Comparison of ENCODE assay signal across 8 cellular contexts in genomic region chr2:43210467-43211303, GRCh38. TPM values are rescaled to one million over a fixed set of nuclear protein-coding genes. Genes with fewer than 3 reads are reported as not detected.
DNase-seq lines count a peak whose midpoint lies in the region; ATAC-seq, FAIRE-seq and TF ChIP-seq lines count a peak whose summit lies in the region.

No MANE protein-coding gene starts in this region.

- no peak for TF ChIP-seq CTCF in natural killer cell (IDR thresholded peaks at IDR 0.05)

- no peak overlapping the region for H3K27ac ChIP-seq in caudate nucleus (ENCODE audit: low read depth, low read length)

- FAIRE-seq in GM12892 (lab: Jason Lieb, UNC), result no peak

- no peak for TF ChIP-seq POLR2A in GM12892 (IDR thresholded peaks at IDR 0.05; ENCODE audit: low read depth, low read length)

- H3K27ac Mint-ChIP-seq in natural killer cell, result peak overlapping the region; percentile 76

- intact Hi-C loops in natural killer cell (cut with micrococcal nuclease), result loop anchor here (1.0 kb wide), 1 partner anchor 8 kb away; no protein-coding TSS in a partner anchor

- H3K36me3 Mint-ChIP-seq in natural killer cell, result no peaks in the 10 kb centered on the region

- peak overlapping the region; percentile 43 for H3K4me3 Mint-ChIP-seq in natural killer cell

- no peaks in the 10 kb centered on the region for H3K9me3 Mint-ChIP-seq in natural killer cell

- ATAC-seq in natural killer cell (peak; percentile 65 to 90 (median 79)), GM19452 (IDR thresholded peaks at IDR 0.05; ENCODE audit: unreplicated experiment) (no peak), HG02852 (IDR thresholded peaks at IDR 0.05; ENCODE audit: unreplicated experiment) (no peak)

- peaks cover 28 to 44% of the 10 kb centered on the region in 2 donors for H3K4me1 Mint-ChIP-seq in natural killer cell

- no peaks in the 10 kb centered on the region for H3K27me3 Mint-ChIP-seq in natural killer cell (ENCODE audit: low read depth in 2 of 2)

- peak; percentile 87 for DNase-seq in AG08395 (ENCODE audit: low spot score)
- DNase-seq in MV-4-11 (lab: John Stamatoyannopoulos, UW), result peak; percentile 99
- peak in 45 of 61 donors; percentile 9 to 88 (median 45) for DNase-seq in caudate nucleus (lab: John Stamatoyannopoulos, UW)
- DNase-seq in natural killer cell, result peak; percentile 52
- DNase-seq in activated gamma-delta T cell (lab: John Stamatoyannopoulos, UW), result no peak
- DNase-seq in GM12892 (ENCODE audit: insufficient read length), result no peak

RNA-seq across cellular contexts. Expression of gene ZFP36L2, which starts 15.7 kb away (rescaled TPM):
- 100 to 1,000 TPM; 376 to 428 (median 418) TPM for total RNA-seq in natural killer cell
- polyA plus RNA-seq in GM12892 (2012; ENCODE audit: missing spikeins), result 17.0 TPM

Comparison
In these comparisons a context has a peak if more than half of its experiments do, and no peak if none do; other contexts are left out.
1. DNase-seq: peak in AG08395 (single experiment), MV-4-11 (single experiment), caudate nucleus (45 of 61) and natural killer cell (single experiment); none in activated gamma-delta T cell (single experiment) and GM12892 (single experiment).
2. ATAC-seq: peak in natural killer cell (3 of 3); none in GM19452 (single experiment) and HG02852 (single experiment).